In the genomic region with DNA sequence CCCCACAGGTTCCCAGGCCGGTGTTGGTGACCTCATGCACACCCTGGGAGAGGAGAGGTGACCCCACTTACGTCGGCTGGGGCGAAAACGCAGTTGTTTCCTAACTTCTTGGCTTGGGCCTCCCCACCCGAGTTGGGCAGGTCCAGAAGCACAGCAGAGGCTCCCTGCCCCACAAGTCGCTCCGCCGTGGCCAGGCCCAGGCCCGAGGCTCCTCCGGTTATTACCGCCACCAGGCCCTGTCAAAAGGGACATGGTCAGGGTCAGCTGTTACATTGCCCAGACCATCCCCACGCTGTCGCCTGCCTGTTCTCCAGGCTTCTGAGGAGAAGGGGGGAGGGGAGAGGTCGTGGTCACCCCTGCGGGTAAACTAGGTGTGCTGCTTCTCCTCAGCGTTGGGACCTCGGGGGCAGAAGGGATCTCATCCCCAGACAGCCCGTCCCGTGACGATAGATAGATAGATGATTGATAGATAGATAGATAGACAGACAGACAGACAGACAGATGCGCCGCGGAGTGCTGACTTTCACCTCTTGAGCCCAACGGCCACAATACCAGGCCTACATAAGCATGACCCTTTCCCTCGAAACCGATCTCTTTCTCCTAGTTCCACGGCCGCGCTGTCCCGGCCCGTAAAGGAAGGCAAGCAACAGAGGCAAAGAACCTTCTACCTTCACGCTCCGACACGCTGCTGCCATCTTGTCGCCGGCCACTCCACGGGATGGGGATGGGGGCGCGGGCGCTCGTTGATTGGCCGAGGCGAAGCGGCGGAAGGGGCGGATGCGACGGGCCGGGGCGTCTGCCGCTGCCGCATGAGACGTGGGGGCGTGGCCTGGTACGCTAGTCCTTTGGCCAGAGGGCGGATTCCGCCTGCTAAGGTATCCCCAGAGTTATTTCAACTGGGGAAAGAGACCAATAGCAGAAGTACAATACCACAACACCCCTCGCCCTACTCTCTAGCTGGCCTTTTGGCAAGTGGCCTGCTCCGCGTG, we compare ENCODE assay signal across 8 cellular contexts. TPM values are rescaled to one million over a fixed set of nuclear protein-coding genes. Genes with fewer than 3 reads are reported as not detected.
DNase-seq lines count a peak whose midpoint lies in the region; TF ChIP-seq lines count a peak whose summit lies in the region.

A gene (minus strand): TSS at position 720 of the 989 bp plus-strand sequence. CDS start 25 bp downstream, at position 695.

- H3K27me3 Mint-ChIP-seq in nephron progenitor cell (ENCODE audit: low read depth, poor library complexity) = peaks cover 20% of the 10 kb centered on the region

- H3K4me1 Mint-ChIP-seq in nephron progenitor cell = peaks cover 13% of the 10 kb centered on the region

- H3K36me3 ChIP-seq in stomach = peaks cover 0 to 35% (median 30%) of the 10 kb centered on the region in 4 donors

- H3K9me3 ChIP-seq in stomach = no peaks in the 10 kb centered on the region

- peak within 1 kb of the TSS; percentile 33 to 84 (median 74) for H3K27ac ChIP-seq in stomach

- peak; percentile 84 for DNase-seq in EH (ENCODE audit: low read depth)
- DNase-seq in H4 (ENCODE audit: low spot score) = peak; percentile 82
- peak; percentile 84 for DNase-seq in LoVo (ENCODE audit: low spot score)
- peak; percentile 94 for DNase-seq in SHP77 treated with DMSO at 0.1 percent for 48 hours (lab: John Stamatoyannopoulos, UW)
- DNase-seq in activated effector memory CD4-positive, alpha-beta T cell treated with anti-CD3 and anti-CD28 coated beads, Interleukin-2, amount 50 U/mL, for 16 hours = peak; percentile 95
- peak; percentile 70 for DNase-seq in fibroblast of the aortic adventitia (ENCODE audit: low read depth)
- peak; percentile 89 for DNase-seq in nephron progenitor cell
- peak; percentile 92 for DNase-seq in stomach

- WGBS in stomach, 5 donors = 2 to 26% (median 8%) methylated on average over 27 to 61 of the region's 61 CpGs

- peaks cover 0 to 13% (median 10%) of the 10 kb centered on the region in 4 donors for H3K4me1 ChIP-seq in stomach

- H3K9me3 Mint-ChIP-seq in nephron progenitor cell = peaks cover 74% of the 10 kb centered on the region

- peaks cover 7% of the 10 kb centered on the region for H3K36me3 Mint-ChIP-seq in nephron progenitor cell (ENCODE audit: low read depth)

- no peak for TF ChIP-seq EP300 in stomach (IDR thresholded peaks at IDR 0.05)

- H3K4me3 ChIP-seq in fibroblast of the aortic adventitia (ENCODE audit: low read depth, low read length) (peak within 1 kb of the TSS; percentile 92), stomach (peak within 1 kb of the TSS; percentile 52 to 72 (median 62))

- peaks cover 0 to 15% (median 0%) of the 10 kb centered on the region in 3 donors for H3K27me3 ChIP-seq in stomach

- peak within 1 kb of the TSS; percentile 96 for H3K4me3 Mint-ChIP-seq in nephron progenitor cell

- TF ChIP-seq CTCF in fibroblast of the aortic adventitia (IDR thresholded peaks at IDR 0.05; ENCODE audit: insufficient read depth, low read length) = no peak
- no peak for TF ChIP-seq CTCF in nephron progenitor cell (IDR thresholded peaks at IDR 0.05)
- TF ChIP-seq CTCF in stomach (IDR thresholded peaks at IDR 0.05) = no peak

- peak within 1 kb of the TSS; percentile 94 for H3K27ac Mint-ChIP-seq in nephron progenitor cell

- TF ChIP-seq POLR2A in stomach (IDR thresholded peaks at IDR 0.05) = no peak

- intact Hi-C loops in stomach (cut with DNase I; ENCODE audit: low total_unique reads) = loop anchor here (10.0 kb wide), 1 partner anchor 119 kb away; no protein-coding TSS in a partner anchor

RNA-seq across cellular contexts. Expression of the gene that starts here (rescaled TPM):
- total RNA-seq in H4 (2014; rRNA removed; shearing (Covaris generic)) = 152 TPM in 2 replicates
- 34.3 and 52.7 TPM in 2 replicates for total RNA-seq in fibroblast of the aortic adventitia (ENCODE audit: low replicate concordance)
- total RNA-seq in stomach = 10 to 100 TPM in 4 of 5 donors, not detected in 1; 16.1 to 36.2 (median 20.9) TPM
- 10 to 100 TPM; 78.4 to 84.3 (median 82.9) TPM for polyA plus RNA-seq in stomach

Comparison
In these comparisons a context has a peak if more than half of its experiments do, and no peak if none do; other contexts are left out.
1. Peak in every context shown above with its lines: DNase-seq, H3K4me3 ChIP-seq and H3K27ac ChIP-seq.